30 cellular contexts compared by ENCODE assay signal in genomic region chr14:33834101-33834955, GRCh38.
A peak's percentile ranks its signal among the peaks of the same experiment; 100 is the strongest.
DNase-seq lines count a peak whose midpoint lies in the region; ATAC-seq, FAIRE-seq and TF ChIP-seq lines count a peak whose summit lies in the region.
"Had no signal": no experiment of that assay in that cellular context is flagged by ENCODE, and none has a peak within 500 bp of the region (broad histone marks: within the 10 kb centered on the region; RNA-seq: fewer than 3 reads in every experiment).

No MANE protein-coding gene starts in this region.

- no peak overlapping the region for H3K23ac ChIP-seq in H1 (ENCODE audit: insufficient read length)

- no peaks in the 10 kb centered on the region for H3K27me3 Mint-ChIP-seq in activated T-cell treated with anti-CD3 and anti-CD28 coated beads, Interleukin-2, amount 50 U/mL, for 24 hours
- H3K27me3 Mint-ChIP-seq: activated B cell treated with CpG ODN at 0.5 μM for 24 hours; activated CD4-positive, alpha-beta memory T cell treated with anti-CD3 and anti-CD28 coated beads for 36 hours; activated naive CD8-positive, alpha-beta T cell treated with anti-CD3 and anti-CD28 coated beads, Interleukin-2, amount 50 U/mL, for 24 hours; B cell had no signal

- no peak overlapping the region for H4K5ac ChIP-seq in H1 (ENCODE audit: insufficient read length, low read depth, low read length)

- H3K18ac ChIP-seq in H1 (ENCODE audit: extremely low read depth, low read length) = 0 out of 2 replicates have a peak overlapping the region, but pooled peaks have one; percentile 38

- no peaks in the 10 kb centered on the region for H3K36me3 Mint-ChIP-seq in activated T-cell treated with anti-CD3 and anti-CD28 coated beads, Interleukin-2, amount 50 U/mL, for 24 hours (ENCODE audit: low read depth)
- H3K36me3 Mint-ChIP-seq: activated CD4-positive, alpha-beta memory T cell treated with anti-CD3 and anti-CD28 coated beads for 36 hours; brain; CD8-positive, alpha-beta T cell had no signal

- DNase-seq in activated T-cell treated with anti-CD3 and anti-CD28 coated beads, Interleukin-2, amount 50 U/mL, for 24 hours = no peak
- DNase-seq in activated T-cell treated with anti-CD3 and anti-CD28 coated beads, Interleukin-2, amount 50 U/mL, for 1 hour = no peak
- peak; percentile 98 for DNase-seq in NCI-H2029 treated with DMSO at 0.1 percent for 48 hours (lab: John Stamatoyannopoulos, UW)
- DNase-seq in H1 (ENCODE audit: low read depth in 1 of 2, low spot score in 2 of 2) = no peak
- DNase-seq in stomach = peak; percentile 43
- no peak for DNase-seq in SW 1271 (lab: John Stamatoyannopoulos, UW)
- DNase-seq: activated B cell treated with CpG ODN at 0.5 μM for 24 hours; activated CD4-positive, alpha-beta memory T cell treated with anti-CD3 and anti-CD28 coated beads for 36 hours; activated naive CD8-positive, alpha-beta T cell treated with anti-CD3 and anti-CD28 coated beads, Interleukin-2, amount 50 U/mL, for 24 hours; CD8-positive, alpha-beta T cell; glutamatergic neuron; HCEC 1CT; kidney glomerular epithelial cell; MV-4-11; NCI-H187; NCI-H69; nephron progenitor cell; retina; SIG-M5; stimulated activated CD4-positive, alpha-beta T cell treated with anti-CD3 and anti-CD28 coated beads, Interleukin-1b, Interleukin-23, amount 100 ng/mL, for 48 hours; stimulated activated CD8-positive, alpha-beta memory T cell treated with anti-CD3 and anti-CD28 coated beads, Interleukin-4, amount 100 ng/mL, for 48 hours; tibial artery had no signal

- H2BK5ac ChIP-seq in H1 (ENCODE audit: low read depth, low read length) = no peak overlapping the region

- H3K4me1 ChIP-seq in H1 (replicated peaks in 1 of 4; ENCODE audit: control insufficient read depth in 3 of 4, insufficient read depth in 4 of 4, low read length in 3 of 4) = peaks cover 0 to 9% (median 6%) of the 10 kb centered on the region in 4 experiments; a peak in 5 of 7 replicates
- H3K4me1 ChIP-seq in stomach = peaks cover 0 to 16% (median 5%) of the 10 kb centered on the region in 4 donors

- H4K91ac ChIP-seq in H1 (replicated peaks; ENCODE audit: insufficient read length, low read length) = no peak overlapping the region

- no peak overlapping the region for H4K8ac ChIP-seq in H1 (ENCODE audit: extremely low read depth, insufficient read depth, low read length)

- no peaks in the 10 kb centered on the region for H3K23me2 ChIP-seq in H1 (ENCODE audit: low read depth, low read length)

- no peak for FAIRE-seq in H1 (lab: Jason Lieb, UNC)
- FAIRE-seq: endothelial cell of umbilical vein, pancreas, RCC 7860 had no signal

- no peak overlapping the region for H3K9ac ChIP-seq in H1 (replicated peaks in 1 of 4; ENCODE audit: extremely low read depth in 1 of 4, low read depth in 3 of 4, low read length in 3 of 4)

- no peak overlapping the region for H3K4ac ChIP-seq in H1 (replicated peaks; ENCODE audit: insufficient read length, low read depth, low read length)

- WGBS in H1 (ENCODE audit: extremely low coverage in 1 of 2, insufficient coverage in 1 of 2, insufficient read length in 1 of 2, insufficient replicate concordance in 2 of 2, low coverage in 1 of 2, low lambda C conversion rate in 2 of 2, missing lambda C conversion rate in 1 of 2), 2 experiments = 76% methylated on average over 9 of the region's 9 CpGs; no CpG with 5 or more reads in 1 of the 2 experiments
- 60 to 78% (median 69%) methylated on average over 9 of the region's 9 CpGs for WGBS in stomach, 5 donors

- no peak for ATAC-seq in GM21423 (IDR thresholded peaks at IDR 0.05; ENCODE audit: unreplicated experiment)
- ATAC-seq: activated naive CD8-positive, alpha-beta T cell treated with anti-CD3 and anti-CD28 coated beads, Interleukin-2, amount 50 U/mL, for 24 hours; CD8-positive, alpha-beta T cell had no signal

- H3K79me1 ChIP-seq in H1 (ENCODE audit: low read depth, low read length) = no peaks in the 10 kb centered on the region

- TF ChIP-seq CTCF in H1 (IDR thresholded peaks at IDR 0.05; ENCODE audit: control extremely low read depth in 1 of 3, insufficient read depth in 1 of 3, low read depth in 1 of 3, low read length in 3 of 3) = no peak
- no peak for TF ChIP-seq CTCF in stomach (IDR thresholded peaks at IDR 0.05)

- H3K79me2 ChIP-seq in H1 (ENCODE audit: control insufficient read depth in 1 of 2, insufficient read depth in 2 of 2, low read length in 2 of 2) = no peaks in the 10 kb centered on the region

- no peak overlapping the region for H2AFZ ChIP-seq in H1 (ENCODE audit: low read length)

- H3K36me3 ChIP-seq in H1 (ENCODE audit: control insufficient read depth in 2 of 4, insufficient read depth in 4 of 4, low read length in 3 of 4) = no peaks in the 10 kb centered on the region
- no peaks in the 10 kb centered on the region for H3K36me3 ChIP-seq in stomach
- H3K36me3 ChIP-seq: pancreas, tibial artery had no signal

- H3K27ac Mint-ChIP-seq in activated T-cell treated with anti-CD3 and anti-CD28 coated beads, Interleukin-2, amount 50 U/mL, for 24 hours = peak overlapping the region; percentile 16
- H3K27ac Mint-ChIP-seq: activated B cell treated with CpG ODN at 0.5 μM for 24 hours; activated CD4-positive, alpha-beta memory T cell treated with anti-CD3 and anti-CD28 coated beads for 36 hours; activated naive CD8-positive, alpha-beta T cell treated with anti-CD3 and anti-CD28 coated beads, Interleukin-2, amount 50 U/mL, for 24 hours; B cell; brain; CD8-positive, alpha-beta T cell; nephron progenitor cell had no signal

- no peaks in the 10 kb centered on the region for H3K27me3 ChIP-seq in H1 (replicated peaks in 1 of 4; ENCODE audit: control insufficient read depth in 3 of 4, extremely low read depth in 1 of 4, insufficient read depth in 3 of 4, low read length in 3 of 4)
- H3K27me3 ChIP-seq in stomach = no peaks in the 10 kb centered on the region
- H3K27me3 ChIP-seq: pancreas, tibial artery had no signal

- TF ChIP-seq POLR2A in H1 (IDR thresholded peaks at IDR 0.05; ENCODE audit: control extremely low read depth in 1 of 2, low read depth in 2 of 2, low read length in 2 of 2) (no peak), stomach (IDR thresholded peaks at IDR 0.05) (no peak)

- no peak overlapping the region for H2BK15ac ChIP-seq in H1 (ENCODE audit: low read length)

- H3K14ac ChIP-seq in H1 (ENCODE audit: insufficient read length) = no peak overlapping the region

- H4K20me1 ChIP-seq in H1 (replicated peaks in 1 of 2; ENCODE audit: control insufficient read depth in 1 of 2, insufficient read depth in 2 of 2, low read length in 2 of 2) = no peaks in the 10 kb centered on the region

- H2AK5ac ChIP-seq in H1 (ENCODE audit: low read depth, low read length) = no peak overlapping the region

- TF ChIP-seq RAD21 in H1 (IDR thresholded peaks at IDR 0.05 in 1 of 2, conservative IDR thresholded peaks at IDR 0.05 in 1 of 2; ENCODE audit: low read depth in 2 of 2, low read length in 2 of 2) = no peak

- TF ChIP-seq EP300 in H1 (IDR thresholded peaks at IDR 0.05; ENCODE audit: borderline replicate concordance in 1 of 2, low read depth in 2 of 2, low read length in 2 of 2) (no peak), stomach (IDR thresholded peaks at IDR 0.05) (no peak)

- H3K9me3 ChIP-seq in H1 (ENCODE audit: insufficient read depth in 2 of 2, low read depth in 1 of 2, low read length in 1 of 2) (no peaks in the 10 kb centered on the region), stomach (no peaks in the 10 kb centered on the region)
- H3K9me3 ChIP-seq: pancreas, tibial artery had no signal

- H3K4me2 ChIP-seq in H1 (ENCODE audit: insufficient read depth in 1 of 2, low read depth in 2 of 2, low read length in 2 of 2) = no peak overlapping the region
- H3K4me2 ChIP-seq: smooth muscle cell had no signal

- H3K9me3 Mint-ChIP-seq in activated T-cell treated with anti-CD3 and anti-CD28 coated beads, Interleukin-2, amount 50 U/mL, for 24 hours = no peaks in the 10 kb centered on the region
- H3K9me3 Mint-ChIP-seq: activated B cell treated with CpG ODN at 0.5 μM for 24 hours; CD8-positive, alpha-beta T cell had no signal

- intact Hi-C loops in stomach (cut with DNase I; ENCODE audit: low total_unique reads) = no loop called here

- H2BK12ac ChIP-seq in H1 (ENCODE audit: low read depth, low read length) = no peak overlapping the region; the same call in none of the 2 replicates

- CTCF ChIA-PET in H1 (lab: Charles Lee; ENCODE audit: partially characterized antibody) = interaction anchor here (0.6 to 6.2 kb wide), 8 partner anchors 8 to 491 kb away, joined by 3 to 51 read pairs (median 4); no protein-coding TSS in a partner anchor

- no peak overlapping the region for H2BK120ac ChIP-seq in H1 (replicated peaks; ENCODE audit: low read depth, low read length)

- H3K56ac ChIP-seq in H1 (replicated peaks; ENCODE audit: insufficient read length, low read depth, low read length) = no peak overlapping the region

- POLR2A ChIA-PET in H1 (lab: Charles Lee; ENCODE audit: partially characterized antibody) = no interaction called here

- no peak overlapping the region for H3K4me3 Mint-ChIP-seq in activated T-cell treated with anti-CD3 and anti-CD28 coated beads, Interleukin-2, amount 50 U/mL, for 24 hours
- H3K4me3 Mint-ChIP-seq: activated B cell treated with CpG ODN at 0.5 μM for 24 hours; activated CD4-positive, alpha-beta memory T cell treated with anti-CD3 and anti-CD28 coated beads for 36 hours; activated naive CD8-positive, alpha-beta T cell treated with anti-CD3 and anti-CD28 coated beads, Interleukin-2, amount 50 U/mL, for 24 hours; B cell; brain; CD8-positive, alpha-beta T cell; nephron progenitor cell had no signal

- H3K27ac ChIP-seq in H1 (ENCODE audit: low read depth, low read length) (no peak overlapping the region), stomach (no peak overlapping the region)
- H3K27ac ChIP-seq: pancreas, tibial artery had no signal

- H3K4me1 Mint-ChIP-seq in activated T-cell treated with anti-CD3 and anti-CD28 coated beads, Interleukin-2, amount 50 U/mL, for 24 hours (ENCODE audit: low read depth) = peaks cover 5% of the 10 kb centered on the region
- H3K4me1 Mint-ChIP-seq: activated B cell treated with CpG ODN at 0.5 μM for 24 hours; activated naive CD8-positive, alpha-beta T cell treated with anti-CD3 and anti-CD28 coated beads, Interleukin-2, amount 50 U/mL, for 24 hours; B cell had no signal

- H3K4me3 ChIP-seq in H1 (ENCODE audit: extremely low read depth in 1 of 4, insufficient read depth in 2 of 4, low read depth in 3 of 4, low read length in 4 of 4) (no peak overlapping the region), stomach (no peak overlapping the region)
- H3K4me3 ChIP-seq: lung, pancreas, smooth muscle cell, tibial artery had no signal

- H2BK20ac ChIP-seq in H1 (ENCODE audit: low read length) = no peak overlapping the region

TF ChIP-seq in H1, 55 proteins besides CTCF, POLR2A, EP300 and RAD21 (continues in another document):
- TF ChIP-seq SAP30 (IDR thresholded peaks at IDR 0.05; ENCODE audit: insufficient read depth, insufficient replicate concordance, low read length) = no peak
- TF ChIP-seq KDM4A (IDR thresholded peaks at IDR 0.05; ENCODE audit: low read depth, low read length, severe bottlenecking) = no peak
- TF ChIP-seq SUZ12 (IDR thresholded peaks at IDR 0.05; ENCODE audit: low read length) = no peak
- no peak for TF ChIP-seq TEAD4 (IDR thresholded peaks at IDR 0.05; ENCODE audit: low read depth, low read length)
- TF ChIP-seq HDAC6 (IDR thresholded peaks at IDR 0.05; ENCODE audit: low read depth, low read length) = no peak
- TF ChIP-seq TAF7 (optimal IDR thresholded peaks at IDR 0.05; ENCODE audit: borderline replicate concordance, low read depth, low read length) = no peak
- no peak for TF ChIP-seq MAFK (IDR thresholded peaks at IDR 0.05; ENCODE audit: low read depth, low read length)

Comparison
In these comparisons a context has a peak if more than half of its experiments do, and no peak if none do; other contexts are left out.
1. DNase-seq: peak in NCI-H2029 treated with DMSO at 0.1 percent for 48 hours (single experiment) and stomach (single experiment); none in activated T-cell treated with anti-CD3 and anti-CD28 coated beads, Interleukin-2, amount 50 U/mL, for 24 hours (single experiment), activated T-cell treated with anti-CD3 and anti-CD28 coated beads, Interleukin-2, amount 50 U/mL, for 1 hour (single experiment), H1 (0 of 2) and SW 1271 (0 of 2).